In the genomic region with DNA sequence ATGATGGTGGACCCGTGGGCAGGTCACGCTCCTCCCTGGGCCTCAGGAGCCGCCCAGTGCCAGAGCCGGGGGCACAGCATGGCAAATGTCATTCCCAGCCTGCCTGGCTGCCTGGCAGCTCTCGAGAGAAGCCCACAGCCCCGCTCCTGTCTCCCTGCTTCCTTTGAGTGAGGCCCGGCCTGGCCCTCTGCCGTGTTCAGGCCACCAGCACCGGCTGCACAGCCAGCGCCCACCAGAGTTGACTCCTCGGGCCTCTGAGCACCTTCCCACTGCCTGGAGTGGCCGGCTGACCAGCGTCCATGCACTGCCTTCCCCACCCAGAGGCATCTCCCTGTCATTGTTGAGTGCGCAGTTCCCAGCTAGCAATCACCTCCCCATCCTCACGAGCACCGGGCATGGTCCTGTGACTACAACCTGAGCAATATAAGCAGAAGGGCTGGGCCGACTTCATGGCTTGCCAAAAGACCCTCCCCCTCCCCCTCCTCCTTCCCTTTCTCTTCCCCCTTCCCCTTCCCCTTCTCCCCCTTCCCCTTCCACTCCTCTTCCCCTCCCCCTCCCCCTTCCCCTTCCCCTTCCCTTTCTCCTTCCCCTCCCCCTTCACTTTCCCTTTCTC, we compare ENCODE assay signal across 2 cellular contexts.
TF ChIP-seq lines count a peak whose summit lies in the region.

No MANE protein-coding gene starts in this region.

TF ChIP-seq in IMR-90, 13 proteins besides CTCF, POLR2A, EP300 and RAD21 (continued from another document):
- TF ChIP-seq BHLHE40 (IDR thresholded peaks at IDR 0.05; ENCODE audit: low read depth, low read length) (no peak), RFX5 (IDR thresholded peaks at IDR 0.05; ENCODE audit: low read depth, low read length) (no peak), ELK1 (IDR thresholded peaks at IDR 0.05; ENCODE audit: borderline replicate concordance, low read depth, low read length) (no peak), MAZ (IDR thresholded peaks at IDR 0.05; ENCODE audit: borderline replicate concordance, low read depth, low read length) (no peak), MXI1 (IDR thresholded peaks at IDR 0.05; ENCODE audit: borderline replicate concordance, low read depth, low read length) (no peak), RCOR1 (IDR thresholded peaks at IDR 0.05; ENCODE audit: insufficient replicate concordance, low read length) (no peak)
- TF ChIP-seq, protein P1, sequence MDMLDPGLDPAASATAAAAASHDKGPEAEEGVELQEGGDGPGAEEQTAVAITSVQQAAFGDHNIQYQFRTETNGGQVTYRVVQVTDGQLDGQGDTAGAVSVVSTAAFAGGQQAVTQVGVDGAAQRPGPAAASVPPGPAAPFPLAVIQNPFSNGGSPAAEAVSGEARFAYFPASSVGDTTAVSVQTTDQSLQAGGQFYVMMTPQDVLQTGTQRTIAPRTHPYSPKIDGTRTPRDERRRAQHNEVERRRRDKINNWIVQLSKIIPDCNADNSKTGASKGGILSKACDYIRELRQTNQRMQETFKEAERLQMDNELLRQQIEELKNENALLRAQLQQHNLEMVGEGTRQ (IDR thresholded peaks at IDR 0.05; ENCODE audit: low read depth, low read length) = no peak

TF ChIP-seq in WTC11, 78 proteins besides CTCF, POLR2A, EP300 and RAD21 (continued from another document):
- TF ChIP-seq, protein P2, sequence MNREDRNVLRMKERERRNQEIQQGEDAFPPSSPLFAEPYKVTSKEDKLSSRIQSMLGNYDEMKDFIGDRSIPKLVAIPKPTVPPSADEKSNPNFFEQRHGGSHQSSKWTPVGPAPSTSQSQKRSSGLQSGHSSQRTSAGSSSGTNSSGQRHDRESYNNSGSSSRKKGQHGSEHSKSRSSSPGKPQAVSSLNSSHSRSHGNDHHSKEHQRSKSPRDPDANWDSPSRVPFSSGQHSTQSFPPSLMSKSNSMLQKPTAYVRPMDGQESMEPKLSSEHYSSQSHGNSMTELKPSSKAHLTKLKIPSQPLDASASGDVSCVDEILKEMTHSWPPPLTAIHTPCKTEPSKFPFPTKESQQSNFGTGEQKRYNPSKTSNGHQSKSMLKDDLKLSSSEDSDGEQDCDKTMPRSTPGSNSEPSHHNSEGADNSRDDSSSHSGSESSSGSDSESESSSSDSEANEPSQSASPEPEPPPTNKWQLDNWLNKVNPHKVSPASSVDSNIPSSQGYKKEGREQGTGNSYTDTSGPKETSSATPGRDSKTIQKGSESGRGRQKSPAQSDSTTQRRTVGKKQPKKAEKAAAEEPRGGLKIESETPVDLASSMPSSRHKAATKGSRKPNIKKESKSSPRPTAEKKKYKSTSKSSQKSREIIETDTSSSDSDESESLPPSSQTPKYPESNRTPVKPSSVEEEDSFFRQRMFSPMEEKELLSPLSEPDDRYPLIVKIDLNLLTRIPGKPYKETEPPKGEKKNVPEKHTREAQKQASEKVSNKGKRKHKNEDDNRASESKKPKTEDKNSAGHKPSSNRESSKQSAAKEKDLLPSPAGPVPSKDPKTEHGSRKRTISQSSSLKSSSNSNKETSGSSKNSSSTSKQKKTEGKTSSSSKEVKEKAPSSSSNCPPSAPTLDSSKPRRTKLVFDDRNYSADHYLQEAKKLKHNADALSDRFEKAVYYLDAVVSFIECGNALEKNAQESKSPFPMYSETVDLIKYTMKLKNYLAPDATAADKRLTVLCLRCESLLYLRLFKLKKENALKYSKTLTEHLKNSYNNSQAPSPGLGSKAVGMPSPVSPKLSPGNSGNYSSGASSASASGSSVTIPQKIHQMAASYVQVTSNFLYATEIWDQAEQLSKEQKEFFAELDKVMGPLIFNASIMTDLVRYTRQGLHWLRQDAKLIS (CRISPR knock-in tag; IDR thresholded peaks at IDR 0.05; ENCODE audit: borderline replicate concordance) = no peak
- no peak for TF ChIP-seq AR (CRISPR knock-in tag; IDR thresholded peaks at IDR 0.05)
- TF ChIP-seq IRF2 (CRISPR knock-in tag; IDR thresholded peaks at IDR 0.05; ENCODE audit: borderline replicate concordance, low read depth) = no peak
- TF ChIP-seq PREB (CRISPR knock-in tag; IDR thresholded peaks at IDR 0.05; ENCODE audit: borderline replicate concordance) = no peak
- TF ChIP-seq, protein P3, sequence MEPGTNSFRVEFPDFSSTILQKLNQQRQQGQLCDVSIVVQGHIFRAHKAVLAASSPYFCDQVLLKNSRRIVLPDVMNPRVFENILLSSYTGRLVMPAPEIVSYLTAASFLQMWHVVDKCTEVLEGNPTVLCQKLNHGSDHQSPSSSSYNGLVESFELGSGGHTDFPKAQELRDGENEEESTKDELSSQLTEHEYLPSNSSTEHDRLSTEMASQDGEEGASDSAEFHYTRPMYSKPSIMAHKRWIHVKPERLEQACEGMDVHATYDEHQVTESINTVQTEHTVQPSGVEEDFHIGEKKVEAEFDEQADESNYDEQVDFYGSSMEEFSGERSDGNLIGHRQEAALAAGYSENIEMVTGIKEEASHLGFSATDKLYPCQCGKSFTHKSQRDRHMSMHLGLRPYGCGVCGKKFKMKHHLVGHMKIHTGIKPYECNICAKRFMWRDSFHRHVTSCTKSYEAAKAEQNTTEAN (CRISPR knock-in tag; IDR thresholded peaks at IDR 0.05) = no peak
- TF ChIP-seq, protein P4, sequence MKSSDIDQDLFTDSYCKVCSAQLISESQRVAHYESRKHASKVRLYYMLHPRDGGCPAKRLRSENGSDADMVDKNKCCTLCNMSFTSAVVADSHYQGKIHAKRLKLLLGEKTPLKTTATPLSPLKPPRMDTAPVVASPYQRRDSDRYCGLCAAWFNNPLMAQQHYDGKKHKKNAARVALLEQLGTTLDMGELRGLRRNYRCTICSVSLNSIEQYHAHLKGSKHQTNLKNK (CRISPR knock-in tag; IDR thresholded peaks at IDR 0.05) = no peak
- no peak for TF ChIP-seq SOX15 (CRISPR knock-in tag; IDR thresholded peaks at IDR 0.05)
- TF ChIP-seq JAZF1 (CRISPR knock-in tag; IDR thresholded peaks at IDR 0.05) = no peak
- no peak for TF ChIP-seq JUN (CRISPR knock-in tag; IDR thresholded peaks at IDR 0.05)
- no peak for TF ChIP-seq ZNF232 (CRISPR knock-in tag; IDR thresholded peaks at IDR 0.05)
- TF ChIP-seq, protein P5, sequence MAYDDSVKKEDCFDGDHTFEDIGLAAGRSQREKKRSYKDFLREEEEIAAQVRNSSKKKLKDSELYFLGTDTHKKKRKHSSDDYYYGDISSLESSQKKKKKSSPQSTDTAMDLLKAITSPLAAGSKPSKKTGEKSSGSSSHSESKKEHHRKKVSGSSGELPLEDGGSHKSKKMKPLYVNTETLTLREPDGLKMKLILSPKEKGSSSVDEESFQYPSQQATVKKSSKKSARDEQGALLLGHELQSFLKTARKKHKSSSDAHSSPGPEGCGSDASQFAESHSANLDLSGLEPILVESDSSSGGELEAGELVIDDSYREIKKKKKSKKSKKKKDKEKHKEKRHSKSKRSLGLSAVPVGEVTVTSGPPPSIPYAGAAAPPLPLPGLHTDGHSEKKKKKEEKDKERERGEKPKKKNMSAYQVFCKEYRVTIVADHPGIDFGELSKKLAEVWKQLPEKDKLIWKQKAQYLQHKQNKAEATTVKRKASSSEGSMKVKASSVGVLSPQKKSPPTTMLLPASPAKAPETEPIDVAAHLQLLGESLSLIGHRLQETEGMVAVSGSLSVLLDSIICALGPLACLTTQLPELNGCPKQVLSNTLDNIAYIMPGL (CRISPR knock-in tag; IDR thresholded peaks at IDR 0.05) = no peak
- TF ChIP-seq FOXK1 (CRISPR knock-in tag; IDR thresholded peaks at IDR 0.05) = no peak
- no peak for TF ChIP-seq TEAD4 (CRISPR knock-in tag; IDR thresholded peaks at IDR 0.05)
